8 cellular contexts compared by ENCODE assay signal in the genomic region with DNA sequence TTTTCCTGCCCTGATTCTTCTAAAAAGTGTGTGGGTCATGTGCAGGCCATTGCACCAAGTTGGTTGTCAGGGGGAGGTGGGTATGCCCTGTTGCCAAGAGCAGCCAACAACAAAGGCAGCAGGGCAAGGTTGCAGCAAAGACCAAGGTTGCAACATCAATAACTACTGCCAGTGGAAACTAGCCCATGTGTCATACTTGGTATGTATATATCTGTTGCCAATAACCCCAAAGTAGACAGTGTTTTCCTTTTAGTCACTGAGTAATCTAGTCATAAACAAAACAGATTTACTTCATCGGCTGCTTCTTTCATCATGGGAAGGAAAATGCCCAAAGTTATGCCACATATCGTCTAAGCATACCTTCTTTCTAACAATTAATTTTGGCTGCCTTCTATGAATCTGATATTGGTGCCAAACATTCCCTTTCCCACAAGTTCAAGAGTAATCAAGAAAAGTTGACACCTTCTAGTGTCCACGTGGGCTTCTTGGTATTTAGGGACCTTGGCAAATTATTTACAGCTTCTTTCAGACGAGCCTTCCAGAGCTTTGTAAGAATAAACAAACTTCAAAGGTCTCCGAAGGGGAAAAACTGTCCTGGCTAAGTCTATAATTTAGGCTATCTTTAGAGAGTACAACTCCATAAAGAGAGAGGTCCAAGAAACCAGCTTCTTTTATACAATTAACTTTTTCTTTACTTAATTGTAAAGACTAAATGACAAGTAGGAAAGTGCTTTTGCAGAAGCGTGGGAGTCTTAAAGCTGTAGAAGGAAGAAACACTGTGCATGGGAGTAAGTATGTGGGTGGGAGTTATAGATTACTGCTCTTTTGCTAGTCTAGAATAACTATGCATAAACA. TPM values are rescaled to one million over a fixed set of nuclear protein-coding genes. Genes with fewer than 3 reads are reported as not detected.
A peak's percentile ranks its signal among the peaks of the same experiment; 100 is the strongest.
DNase-seq lines count a peak whose midpoint lies in the region; ATAC-seq, FAIRE-seq and TF ChIP-seq lines count a peak whose summit lies in the region.

No MANE protein-coding gene starts in this region.

- TF ChIP-seq RAD21 in HepG2 (CRISPR knock-in tag; IDR thresholded peaks at IDR 0.05) = no peak

- FAIRE-seq in HepG2 (lab: Jason Lieb, UNC) = no peak

- ATAC-seq in HG02840 (IDR thresholded peaks at IDR 0.05; ENCODE audit: low FRiP score, unreplicated experiment) (peak; percentile 38), HepG2 (peak; percentile 98), GM21737 (IDR thresholded peaks at IDR 0.05; ENCODE audit: unreplicated experiment) (no peak), GM18867 (IDR thresholded peaks at IDR 0.05; ENCODE audit: unreplicated experiment) (no peak)
- ATAC-seq in stimulated activated naive CD8-positive, alpha-beta T cell treated with anti-CD3 and anti-CD28 coated beads, Interleukin-15, amount 100 ng/mL, for 72 hours = peak; percentile 92

- H3K27ac Mint-ChIP-seq in CD4-positive, alpha-beta memory T cell = peak overlapping the region; percentile 91 to 96 (median 94)
- H3K27ac Mint-ChIP-seq in stimulated activated naive CD8-positive, alpha-beta T cell treated with anti-CD3 and anti-CD28 coated beads, Interleukin-15, amount 100 ng/mL, for 72 hours = peak overlapping the region; percentile 96 to 99

- 9% methylated on average over 6 of the region's 6 CpGs for WGBS in HepG2 (ENCODE audit: low lambda C conversion rate)

- CTCF ChIA-PET in CD4-positive, alpha-beta memory T cell (lab: Charles Lee; ENCODE audit: partially characterized antibody) = interaction anchor here (1.2 to 5.0 kb wide), 6 partner anchors 10 to 75 kb away, joined by 3 to 49 read pairs (median 10); partner anchors contain the start of gene MBNL1
- CTCF ChIA-PET in HepG2 (lab: Yijun Ruan, JAX; ENCODE audit: low intra/inter-chr PET ratio, low total read pairs) = no interaction called here

- peaks cover 18 to 29% of the 10 kb centered on the region in 2 donors for H3K36me3 Mint-ChIP-seq in CD4-positive, alpha-beta memory T cell

- no peaks in the 10 kb centered on the region for H4K20me1 ChIP-seq in HepG2 (ENCODE audit: insufficient read depth, low read length)

- no peak overlapping the region for H2AFZ ChIP-seq in HepG2 (ENCODE audit: low read length)

- H3K9me3 Mint-ChIP-seq in CD4-positive, alpha-beta memory T cell = no peaks in the 10 kb centered on the region
- peaks cover 0 to under 1% of the 10 kb centered on the region in 2 donors for H3K9me3 Mint-ChIP-seq in stimulated activated naive CD8-positive, alpha-beta T cell treated with anti-CD3 and anti-CD28 coated beads, Interleukin-15, amount 100 ng/mL, for 72 hours

- no peaks in the 10 kb centered on the region for H3K27me3 Mint-ChIP-seq in CD4-positive, alpha-beta memory T cell
- no peaks in the 10 kb centered on the region for H3K27me3 Mint-ChIP-seq in stimulated activated naive CD8-positive, alpha-beta T cell treated with anti-CD3 and anti-CD28 coated beads, Interleukin-15, amount 100 ng/mL, for 72 hours

- H3K27ac ChIP-seq in CD4-positive, alpha-beta memory T cell (ENCODE audit: low read depth, low read length) = peak overlapping the region; percentile 75
- peak overlapping the region; percentile 56 for H3K27ac ChIP-seq in HepG2 (ENCODE audit: extremely low read length, insufficient read depth, low read length)

- peak overlapping the region; percentile 59 for H3K4me2 ChIP-seq in HepG2 (ENCODE audit: low read depth, low read length)

- no peaks in the 10 kb centered on the region for H3K36me3 ChIP-seq in CD4-positive, alpha-beta memory T cell (ENCODE audit: insufficient read depth, low read length)
- H3K36me3 ChIP-seq in HepG2 (replicated peaks in 1 of 2; ENCODE audit: control insufficient read depth in 1 of 2, insufficient read depth in 2 of 2, low read length in 2 of 2) = no peaks in the 10 kb centered on the region

- in situ Hi-C loops in HepG2 (cut with HindIII; ENCODE audit: extremely low pct_ligation_motif_present, low pct_unique_long_range_greater_than_20kb) = no loop called here

- TF ChIP-seq CTCF in HepG2 (CRISPR knock-in tag; IDR thresholded peaks at IDR 0.05) = no peak

- no TSS peak for BruUV-seq in HepG2 (replicated peaks; lab: Mats Ljungman, UMichigan)

- no peaks in the 10 kb centered on the region for H3K27me3 ChIP-seq in CD4-positive, alpha-beta memory T cell (ENCODE audit: insufficient read depth, low read length)
- H3K27me3 ChIP-seq in HepG2 (ENCODE audit: control insufficient read depth in 1 of 2, insufficient read depth in 2 of 2, low read length in 2 of 2) = no peaks in the 10 kb centered on the region

- no peaks in the 10 kb centered on the region for H3K79me2 ChIP-seq in HepG2 (ENCODE audit: insufficient read depth, low read length)

- intact Hi-C loops in CD4-positive, alpha-beta memory T cell (cut with micrococcal nuclease) = loop anchor here (1.0 kb wide), 1 partner anchor 10 kb away; the partner anchor contains the start of gene MBNL1
- intact Hi-C loops in HepG2 (cut with micrococcal nuclease; ENCODE audit: unreplicated experiment) = no loop called here

- H3K4me3 Mint-ChIP-seq in CD4-positive, alpha-beta memory T cell = peak overlapping the region; percentile 74 to 92 (median 80)
- peak overlapping the region; percentile 39 to 79 for H3K4me3 Mint-ChIP-seq in stimulated activated naive CD8-positive, alpha-beta T cell treated with anti-CD3 and anti-CD28 coated beads, Interleukin-15, amount 100 ng/mL, for 72 hours

- H3K4me3 ChIP-seq in CD4-positive, alpha-beta memory T cell (ENCODE audit: low read length in 2 of 2) = peak overlapping the region in 1 of 2 donors; percentile 37
- H3K4me3 ChIP-seq in HepG2 (replicated peaks in 1 of 3; ENCODE audit: insufficient read depth in 1 of 3, low read depth in 2 of 3, low read length in 3 of 3) = peak overlapping the region in 1 of 3 experiments; percentile 6; a peak in 1 of 6 replicates

- H3K9me3 ChIP-seq in CD4-positive, alpha-beta memory T cell (ENCODE audit: control insufficient read depth in 1 of 2, low read length in 2 of 2) = no peaks in the 10 kb centered on the region
- no peaks in the 10 kb centered on the region for H3K9me3 ChIP-seq in HepG2 (ENCODE audit: low read length)

- no peak for TF ChIP-seq POLR2A in HepG2 (IDR thresholded peaks at IDR 0.05; ENCODE audit: insufficient read depth in 1 of 2, low read depth in 2 of 2, low read length in 2 of 2)

- TF ChIP-seq EP300 in HepG2 (IDR thresholded peaks at IDR 0.05; ENCODE audit: low read depth in 2 of 2, low read length in 2 of 2) (peak; percentile 80 to 98), HepG2 (CRISPR knock-in tag; IDR thresholded peaks at IDR 0.05; ENCODE audit: borderline replicate concordance) (peak; percentile 56; the same call in 1 of the 2 replicates)

- H3K9ac ChIP-seq in HepG2 (ENCODE audit: insufficient read depth, low read depth, low read length) = peak overlapping the region; percentile 35

- DNase-seq in CD4-positive, alpha-beta memory T cell = peak in 4 of 5 donors; percentile 56 to 94 (median 62)
- DNase-seq in SIG-M5 (lab: John Stamatoyannopoulos, UW) (peak; percentile 97), astrocyte of the hippocampus (ENCODE audit: low read depth, low spot score) (peak; percentile 93), HepG2 (ENCODE audit: low spot score) (peak; percentile 94)
- peak; percentile 57 to 88 for DNase-seq in stimulated activated naive CD8-positive, alpha-beta T cell treated with anti-CD3 and anti-CD28 coated beads, Interleukin-15, amount 100 ng/mL, for 72 hours

- peaks cover 78 to 92% (median 85%) of the 10 kb centered on the region in 4 donors for H3K4me1 Mint-ChIP-seq in CD4-positive, alpha-beta memory T cell
- peaks cover 88% of the 10 kb centered on the region for H3K4me1 Mint-ChIP-seq in stimulated activated naive CD8-positive, alpha-beta T cell treated with anti-CD3 and anti-CD28 coated beads, Interleukin-15, amount 100 ng/mL, for 72 hours

- peaks cover 96% of the 10 kb centered on the region for H3K4me1 ChIP-seq in CD4-positive, alpha-beta memory T cell (ENCODE audit: insufficient read depth, low read length)
- peaks cover 35% of the 10 kb centered on the region for H3K4me1 ChIP-seq in HepG2 (ENCODE audit: insufficient read depth, low read length)

- POLR2A ChIA-PET in CD4-positive, alpha-beta memory T cell (lab: Charles Lee; ENCODE audit: partially characterized antibody) = interaction anchor here (0.6 to 11.0 kb wide), 22 partner anchors 8 to 186 kb away, joined by 3 to 306 read pairs (median 4); partner anchors contain the start of gene MBNL1
- POLR2A ChIA-PET in HepG2 (lab: Yijun Ruan, JAX) = interaction anchor here (1.1 to 1.4 kb wide), 2 partner anchors 10 to 16 kb away, joined by 5 to 11 read pairs; partner anchors contain the start of gene MBNL1

TF ChIP-seq in HepG2, 621 proteins besides CTCF, POLR2A, EP300 and RAD21 (continues in another document):
- TF ChIP-seq REXO4 (CRISPR knock-in tag; IDR thresholded peaks at IDR 0.05; ENCODE audit: borderline replicate concordance) (no peak), MYNN (CRISPR knock-in tag; IDR thresholded peaks at IDR 0.05; ENCODE audit: low read depth) (no peak)

RNA-seq across cellular contexts. Expression of gene MBNL1, which starts 10.1 kb away (rescaled TPM):
- total RNA-seq in CD4-positive, alpha-beta memory T cell = 100 to 1,000 TPM; 420 to 430 TPM
- polyA plus RNA-seq in CD4-positive, alpha-beta memory T cell = 100 to 1,000 TPM; 289 to 302 TPM
- total RNA-seq in HepG2 (2016; rRNA removed; fragmentation: Illumina TruSeq; extraction: Trizol) = 55.4 TPM in 2 replicates
- 8.2 and 11.3 TPM in 2 replicates for total RNA-seq in HepG2 (2016; cell fraction: cytosol; rRNA removed; fragmentation: Illumina TruSeq; extraction: Trizol; ENCODE audit: low read depth)
- 50.3 and 56.4 TPM in 2 replicates for total RNA-seq in HepG2 (2016; cell fraction: insoluble cytoplasmic fraction; rRNA removed; fragmentation: Illumina TruSeq; extraction: Trizol)
- total RNA-seq in HepG2 (2016; cell fraction: membrane; rRNA removed; fragmentation: Illumina TruSeq; extraction: Trizol) = 19.1 and 21.6 TPM in 2 replicates
- total RNA-seq in HepG2 (2016; cell fraction: nucleus; rRNA removed; fragmentation: Illumina TruSeq; extraction: Trizol) = 106 and 117 TPM in 2 replicates
- polyA plus RNA-seq in HepG2 (2011; rRNA removed) = 19.3 and 27.1 TPM in 2 replicates
- polyA plus RNA-seq in HepG2 (2011; cell fraction: cytosol; rRNA removed) = 23.1 and 24.2 TPM in 2 replicates
- 28.6 and 31.4 TPM in 2 replicates for polyA plus RNA-seq in HepG2 (2011; cell fraction: nucleus; rRNA removed)
- 16.4 and 17.7 TPM in 2 replicates for polyA plus RNA-seq in HepG2 (2012)
- 1.4 and 1.5 TPM in 2 replicates for polyA plus RNA-seq in HepG2 (2016; cell fraction: cytosol; fragmentation: Illumina TruSeq; extraction: Trizol; ENCODE audit: low read depth)
- 35.7 and 36.6 TPM in 2 replicates for polyA plus RNA-seq in HepG2 (2016; cell fraction: insoluble cytoplasmic fraction; fragmentation: Illumina TruSeq; extraction: Trizol; ENCODE audit: low read depth)
- 6.8 TPM in 2 replicates for polyA plus RNA-seq in HepG2 (2016; cell fraction: membrane; fragmentation: Illumina TruSeq; extraction: Trizol; ENCODE audit: low read depth)
- polyA plus RNA-seq in HepG2 (2016; cell fraction: nucleus; fragmentation: Illumina TruSeq; extraction: Trizol; ENCODE audit: insufficient read depth, low read depth) = 41.8 and 44.0 TPM in 2 replicates
- polyA minus RNA-seq in HepG2 (2011; rRNA and poly(A)+ RNA removed; ENCODE audit: low replicate concordance) = 130 and 203 TPM in 2 replicates
- polyA minus RNA-seq in HepG2 (2011; cell fraction: cytosol; rRNA and poly(A)+ RNA removed) = 59.9 and 63.4 TPM in 2 replicates
- 167 and 169 TPM in 2 replicates for polyA minus RNA-seq in HepG2 (2011; cell fraction: nucleus; rRNA and poly(A)+ RNA removed)

Comparison
In these comparisons a context has a peak if more than half of its experiments do, and no peak if none do; other contexts are left out.
1. ATAC-seq: peak in HG02840 (single experiment), HepG2 (single experiment) and stimulated activated naive CD8-positive, alpha-beta T cell treated with anti-CD3 and anti-CD28 coated beads, Interleukin-15, amount 100 ng/mL, for 72 hours (single experiment); none in GM21737 (single experiment) and GM18867 (single experiment).
2. Peak in every context shown above with its lines, with median percentiles within 50 percentile points of each other: DNase-seq.